In genomic region chr5:56012281-56012963, GRCh38 we compare ENCODE assay signal across 8 cellular contexts. TPM values are rescaled to one million over a fixed set of nuclear protein-coding genes. Genes with fewer than 3 reads are reported as not detected.
DNase-seq lines count a peak whose midpoint lies in the region; ATAC-seq and TF ChIP-seq lines count a peak whose summit lies in the region.

No MANE protein-coding gene starts in this region.

- peak; percentile 69 for ATAC-seq in HG02981 (IDR thresholded peaks at IDR 0.05; ENCODE audit: unreplicated experiment)
- peak; percentile 82 for ATAC-seq in activated CD8-positive, alpha-beta T cell treated with anti-CD3 and anti-CD28 coated beads for 36 hours

- H3K27ac Mint-ChIP-seq in activated CD8-positive, alpha-beta T cell treated with anti-CD3 and anti-CD28 coated beads for 36 hours: peak overlapping the region; percentile 60

- CTCF ChIA-PET in activated CD8-positive, alpha-beta T cell treated with anti-CD3 and anti-CD28 coated beads for 36 hours (lab: Charles Lee): interaction anchor here (1.3 to 2.0 kb wide), 3 partner anchors 10 to 188 kb away, joined by 3 to 8 read pairs (median 3); no protein-coding TSS in a partner anchor

- POLR2A ChIA-PET in activated CD8-positive, alpha-beta T cell treated with anti-CD3 and anti-CD28 coated beads for 36 hours (lab: Charles Lee): interaction anchor here (0.6 to 1.1 kb wide), 4 partner anchors 14 to 503 kb away, joined by 3 read pairs; no protein-coding TSS in a partner anchor

- H3K9me3 Mint-ChIP-seq in activated CD8-positive, alpha-beta T cell treated with anti-CD3 and anti-CD28 coated beads for 36 hours: peaks cover 4% of the 10 kb centered on the region

- H3K4me1 Mint-ChIP-seq in activated CD8-positive, alpha-beta T cell treated with anti-CD3 and anti-CD28 coated beads for 36 hours (ENCODE audit: low read depth): peaks cover 26% of the 10 kb centered on the region

- no peaks in the 10 kb centered on the region for H3K27me3 Mint-ChIP-seq in activated CD8-positive, alpha-beta T cell treated with anti-CD3 and anti-CD28 coated beads for 36 hours

- DNase-seq in EH (ENCODE audit: low read depth) (peak; percentile 84), iris pigment epithelial cell (ENCODE audit: low read depth) (peak; percentile 76), HPDE6-E6E7 (ENCODE audit: extremely low spot score) (no peak), NCI-H82 treated with DMSO at 0.1 percent for 48 hours (lab: John Stamatoyannopoulos, UW; ENCODE audit: unreplicated experiment) (no peak), iPS-NIHi11 (ENCODE audit: low spot score) (no peak), SIG-M5 (lab: John Stamatoyannopoulos, UW) (no peak)
- DNase-seq in activated CD8-positive, alpha-beta T cell treated with anti-CD3 and anti-CD28 coated beads for 36 hours: peak; percentile 48

- H3K36me3 Mint-ChIP-seq in activated CD8-positive, alpha-beta T cell treated with anti-CD3 and anti-CD28 coated beads for 36 hours (ENCODE audit: low read depth): peaks cover 5% of the 10 kb centered on the region

- H3K4me3 Mint-ChIP-seq in activated CD8-positive, alpha-beta T cell treated with anti-CD3 and anti-CD28 coated beads for 36 hours: peak overlapping the region; percentile 3

- no peak for TF ChIP-seq CTCF in activated CD8-positive, alpha-beta T cell treated with anti-CD3 and anti-CD28 coated beads for 36 hours (IDR thresholded peaks at IDR 0.05)

- intact Hi-C loops in activated CD8-positive, alpha-beta T cell treated with anti-CD3 and anti-CD28 coated beads for 36 hours (cut with micrococcal nuclease): loop anchor here (5.0 kb wide), 1 partner anchor 45 kb away; no protein-coding TSS in a partner anchor

RNA-seq across cellular contexts. Expression of gene IL6ST, which starts 17.7 kb away (rescaled TPM):
- total RNA-seq in activated CD8-positive, alpha-beta T cell treated with anti-CD3 and anti-CD28 coated beads for 36 hours: 10 to 100 TPM; 31.4 to 35.3 TPM

Comparison
In these comparisons a context has a peak if more than half of its experiments do, and no peak if none do; other contexts are left out.
1. DNase-seq: peak in EH (single experiment), activated CD8-positive, alpha-beta T cell treated with anti-CD3 and anti-CD28 coated beads for 36 hours (single experiment) and iris pigment epithelial cell (single experiment); none in HPDE6-E6E7 (single experiment), NCI-H82 treated with DMSO at 0.1 percent for 48 hours (single experiment), iPS-NIHi11 (single experiment) and SIG-M5 (single experiment).